10 cellular contexts compared by ENCODE assay signal in genomic region chr4:52234539-52235174, GRCh38.
DNase-seq lines count a peak whose midpoint lies in the region; ATAC-seq and TF ChIP-seq lines count a peak whose summit lies in the region.
"Had no signal": no experiment of that assay in that cellular context is flagged by ENCODE, and none has a peak within 500 bp of the region (broad histone marks: within the 10 kb centered on the region; RNA-seq: fewer than 3 reads in every experiment).

No MANE protein-coding gene starts in this region.

- CTCF ChIA-PET in PC-3 (lab: Charles Lee): interaction anchor here (0.6 to 1.6 kb wide), 5 partner anchors 23 to 1999 kb away, joined by 3 to 7 read pairs (median 3); no protein-coding TSS in a partner anchor

- BruUV-seq in PC-3 (replicated peaks; lab: Mats Ljungman, UMichigan): no TSS peak

- peak overlapping the region; percentile 35; the same call in 1 of the 2 replicates for H2AFZ ChIP-seq in PC-3 (ENCODE audit: low read length)

- no peaks in the 10 kb centered on the region for H3F3A ChIP-seq in PC-3 (ENCODE audit: low read length, unreplicated experiment)

- peak overlapping the region; percentile 58 for H3K4me2 ChIP-seq in PC-3 (ENCODE audit: low read length)
- H3K4me2 ChIP-seq: BLaER1 had no signal

- H3K4me3 ChIP-seq in PC-3 (ENCODE audit: low read length) (peak overlapping the region; percentile 50), fibroblast of the aortic adventitia (ENCODE audit: low read depth, low read length) (no peak overlapping the region), prostate gland (no peak overlapping the region)
- H3K4me3 ChIP-seq: BLaER1 had no signal

- 0 out of 2 replicates have a peak, but pooled peaks cover 3% of the 10 kb centered on the region for H3K4me1 ChIP-seq in PC-3 (ENCODE audit: insufficient read depth, low read length)
- H3K4me1 ChIP-seq in prostate gland (replicated peaks): no peaks in the 10 kb centered on the region
- H3K4me1 ChIP-seq: BLaER1 had no signal

- WGBS in prostate gland: 21% methylated on average over 5 of the region's 5 CpGs

- H3K9me2 ChIP-seq in PC-3 (replicated peaks; ENCODE audit: low read length): no peaks in the 10 kb centered on the region

- H4K20me1 ChIP-seq in PC-3 (ENCODE audit: low read length): no peaks in the 10 kb centered on the region
- H4K20me1 ChIP-seq: BLaER1 had no signal

- H3K9ac ChIP-seq in PC-3 (ENCODE audit: low read length): no peak overlapping the region
- H3K9ac ChIP-seq: BLaER1 had no signal

- H3K36me3 ChIP-seq in PC-3 (ENCODE audit: low read depth, low read length) (no peaks in the 10 kb centered on the region), prostate gland (no peaks in the 10 kb centered on the region)
- H3K36me3 ChIP-seq: BLaER1 had no signal

- TF ChIP-seq CTCF in PC-3 (conservative IDR thresholded peaks at IDR 0.05; ENCODE audit: low read depth, low read length): peak; percentile 95
- TF ChIP-seq CTCF in fibroblast of the aortic adventitia (IDR thresholded peaks at IDR 0.05; ENCODE audit: insufficient read depth, low read length): peak; percentile 38
- peak in 3 of 4 experiments; percentile 33 to 65 (median 50) for TF ChIP-seq CTCF in prostate gland (IDR thresholded peaks at IDR 0.05)

- POLR2A ChIA-PET in PC-3 (lab: Charles Lee; ENCODE audit: unreplicated experiment): no interaction called here

- no peaks in the 10 kb centered on the region for H3K79me2 ChIP-seq in PC-3 (ENCODE audit: low read length)

- H3K9me3 ChIP-seq in PC-3 (ENCODE audit: low read length) (no peaks in the 10 kb centered on the region), prostate gland (no peaks in the 10 kb centered on the region)
- H3K9me3 ChIP-seq: BLaER1 had no signal

- H3K27me3 ChIP-seq in PC-3 (ENCODE audit: low read length) (peaks cover 13% of the 10 kb centered on the region; the same call in 1 of the 2 replicates), prostate gland (replicated peaks; ENCODE audit: insufficient read depth) (no peaks in the 10 kb centered on the region)
- H3K27me3 ChIP-seq: BLaER1 had no signal

- H3K27ac ChIP-seq in PC-3 (ENCODE audit: low read length) (no peak overlapping the region), prostate gland (no peak overlapping the region)
- H3K27ac ChIP-seq: BLaER1 had no signal

- TF ChIP-seq POLR2A in prostate gland (IDR thresholded peaks at IDR 0.05): no peak

- intact Hi-C loops in PC-3 (cut with micrococcal nuclease) (loop anchor here (1.0 to 10.0 kb wide), 5 partner anchors 140 to 963 kb away; no protein-coding TSS in a partner anchor), prostate gland (cut with DNase I) (loop anchor here (5.0 to 10.0 kb wide), 2 partner anchors 748 to 2000 kb away; no protein-coding TSS in a partner anchor)

- DNase-seq in NCI-H1105 treated with DMSO at 0.1 percent for 48 hours (lab: John Stamatoyannopoulos, UW): peak; percentile 57
- no peak for DNase-seq in NCI-H1105 (lab: John Stamatoyannopoulos, UW)
- peak; percentile 91 for DNase-seq in PC-3
- peak; percentile 51 for DNase-seq in fibroblast of the aortic adventitia (ENCODE audit: low read depth)
- no peak for DNase-seq in prostate gland (ENCODE audit: low spot score)
- no peak for DNase-seq in effector CD4-positive, alpha-beta T cell
- DNase-seq: activated B cell treated with CpG ODN at 0.5 μM for 24 hours had no signal

- ATAC-seq in PC-3: peak; percentile 99
- no peak for ATAC-seq in GM21423 (IDR thresholded peaks at IDR 0.05; ENCODE audit: unreplicated experiment)
- no peak for ATAC-seq in HG03175 (IDR thresholded peaks at IDR 0.05; ENCODE audit: unreplicated experiment)

Comparison
In these comparisons a context has a peak if more than half of its experiments do, and no peak if none do; other contexts are left out.
1. DNase-seq: peak in NCI-H1105 treated with DMSO at 0.1 percent for 48 hours (single experiment), PC-3 (single experiment) and fibroblast of the aortic adventitia (single experiment); none in NCI-H1105 (single experiment), prostate gland (single experiment) and effector CD4-positive, alpha-beta T cell (single experiment).
2. CTCF ChIP-seq: peak in every context shown above with its lines; median percentile 95 in PC-3; 50 in prostate gland; 38 in fibroblast of the aortic adventitia.